In the genomic region with DNA sequence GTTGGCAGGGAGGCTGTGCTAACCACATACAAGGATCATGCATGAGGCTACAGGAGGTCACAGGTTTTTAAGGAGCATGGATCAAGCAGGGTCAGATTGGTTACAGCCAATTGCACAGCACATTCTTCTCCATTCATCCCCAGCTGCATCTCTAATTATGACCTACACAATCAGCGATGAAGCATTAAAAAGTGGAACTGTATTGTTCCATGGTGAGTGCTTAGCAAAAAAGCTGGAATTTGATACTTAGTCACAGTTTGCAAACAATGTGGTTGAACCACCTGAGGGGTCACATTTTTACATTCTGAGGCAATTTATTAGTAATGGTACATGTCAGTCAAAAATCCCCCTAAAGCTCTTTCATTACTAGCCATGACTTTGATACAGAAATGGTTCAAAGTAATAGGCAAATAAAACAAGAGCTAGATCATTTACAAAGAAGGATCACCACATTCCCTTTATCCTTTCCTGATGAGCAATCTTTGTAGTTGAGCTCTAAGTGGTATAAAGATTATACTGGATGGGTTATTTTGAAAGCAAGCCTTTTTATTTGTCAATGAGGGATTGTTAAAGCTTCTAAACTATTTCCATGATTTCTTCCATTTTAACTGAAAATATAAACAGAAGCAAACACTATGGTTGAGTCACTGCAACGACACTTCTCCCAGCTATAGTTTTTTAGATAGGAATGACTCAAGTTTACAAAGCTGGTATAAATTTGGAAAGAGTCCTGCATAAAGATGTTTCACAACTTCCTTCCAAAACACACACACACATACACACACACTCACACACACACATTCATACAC, we compare ENCODE assay signal across 11 cellular contexts.
DNase-seq lines count a peak whose midpoint lies in the region; ATAC-seq and TF ChIP-seq lines count a peak whose summit lies in the region.
"Had no signal": no experiment of that assay in that cellular context is flagged by ENCODE, and none has a peak within 500 bp of the region (broad histone marks: within the 10 kb centered on the region; RNA-seq: fewer than 3 reads in every experiment).

No MANE protein-coding gene starts in this region.

- DNase-seq in GM23248: peak; percentile 92
- DNase-seq in NCI-H2227 (lab: John Stamatoyannopoulos, UW; ENCODE audit: unreplicated experiment): peak; percentile 41
- peak; percentile 94 for DNase-seq in choroid plexus epithelial cell (ENCODE audit: low read depth)
- no peak for DNase-seq in osteocyte (ENCODE audit: extremely low spot score, unreplicated experiment)
- no peak for DNase-seq in NCI-H2196 treated with DMSO at 0.1 percent for 48 hours (lab: John Stamatoyannopoulos, UW; ENCODE audit: unreplicated experiment)
- DNase-seq: activated CD4-positive, alpha-beta T cell treated with anti-CD3 and anti-CD28 coated beads for 1 hour; left cardiac atrium had no signal

- peak overlapping the region; percentile 92 for H3K27ac ChIP-seq in GM23248
- H3K27ac ChIP-seq: cardiac muscle cell had no signal

- peak overlapping the region; percentile 85 for H3K4me2 ChIP-seq in GM23248 (ENCODE audit: unreplicated experiment)

- H2AFZ ChIP-seq in GM23248: peak overlapping the region; percentile 15

- H3K27ac Mint-ChIP-seq in osteocyte (ENCODE audit: unreplicated experiment): peak overlapping the region; percentile 88

- no peaks in the 10 kb centered on the region for H3K9me3 ChIP-seq in GM23248 (ENCODE audit: low read depth)

- H3K9me2 ChIP-seq in GM23248 (ENCODE audit: insufficient read depth): no peaks in the 10 kb centered on the region

- no peaks in the 10 kb centered on the region for H3K27me3 ChIP-seq in GM23248 (replicated peaks; ENCODE audit: insufficient read depth)
- H3K27me3 ChIP-seq: cardiac muscle cell had no signal

- H3K4me3 Mint-ChIP-seq in osteocyte (ENCODE audit: unreplicated experiment): no peak overlapping the region

- in situ Hi-C loops in GM23248 (cut with MboI): no loop called here

- H3K4me1 Mint-ChIP-seq in osteocyte (ENCODE audit: unreplicated experiment): peaks cover 25% of the 10 kb centered on the region

- H3F3A ChIP-seq in GM23248 (ENCODE audit: insufficient read depth): peaks cover 26% of the 10 kb centered on the region

- peaks cover 5% of the 10 kb centered on the region for H3K9me3 Mint-ChIP-seq in osteocyte (ENCODE audit: unreplicated experiment)

- H3K4me3 ChIP-seq in GM23248 (peak overlapping the region; percentile 47), choroid plexus epithelial cell (ENCODE audit: low read depth, low read length) (no peak overlapping the region)
- H3K4me3 ChIP-seq: cardiac muscle cell had no signal

- 2 to 5% methylated on average over 2 of the region's 2 CpGs for WGBS in GM23248 (ENCODE audit: low coverage in 1 of 2, low lambda C conversion rate in 2 of 2, missing lambda C conversion rate in 2 of 2), 2 experiments

- no peak for TF ChIP-seq CTCF in choroid plexus epithelial cell (conservative IDR thresholded peaks at IDR 0.05; ENCODE audit: low read depth, low read length)
- no peak for TF ChIP-seq CTCF in osteocyte (IDR thresholded peaks at IDR 0.05)

- no peaks in the 10 kb centered on the region for H4K20me1 ChIP-seq in GM23248 (ENCODE audit: insufficient read depth)

- H3K27me3 Mint-ChIP-seq in osteocyte (ENCODE audit: unreplicated experiment): no peaks in the 10 kb centered on the region

- peaks cover 2% of the 10 kb centered on the region for H3K36me3 Mint-ChIP-seq in osteocyte (ENCODE audit: unreplicated experiment)

- H3K9ac ChIP-seq in GM23248: peak overlapping the region; percentile 57

- ATAC-seq in HG02610 (IDR thresholded peaks at IDR 0.05; ENCODE audit: unreplicated experiment) (no peak), HG03196 (IDR thresholded peaks at IDR 0.05; ENCODE audit: unreplicated experiment) (no peak), HG02852 (IDR thresholded peaks at IDR 0.05; ENCODE audit: unreplicated experiment) (no peak)
- ATAC-seq: left cardiac atrium had no signal

- no peaks in the 10 kb centered on the region for H3K36me3 ChIP-seq in GM23248 (ENCODE audit: low read depth)
- H3K36me3 ChIP-seq: cardiac muscle cell had no signal

- no peaks in the 10 kb centered on the region for H3K79me2 ChIP-seq in GM23248 (ENCODE audit: insufficient read depth)

- peaks cover 17% of the 10 kb centered on the region for H3K4me1 ChIP-seq in GM23248 (ENCODE audit: insufficient read depth)

Comparison
In these comparisons a context has a peak if more than half of its experiments do, and no peak if none do; other contexts are left out.
1. DNase-seq: peak in GM23248 (single experiment), NCI-H2227 (single experiment) and choroid plexus epithelial cell (single experiment); none in osteocyte (single experiment) and NCI-H2196 treated with DMSO at 0.1 percent for 48 hours (single experiment).